Comparison of ENCODE assay signal across 8 cellular contexts in the genomic region with DNA sequence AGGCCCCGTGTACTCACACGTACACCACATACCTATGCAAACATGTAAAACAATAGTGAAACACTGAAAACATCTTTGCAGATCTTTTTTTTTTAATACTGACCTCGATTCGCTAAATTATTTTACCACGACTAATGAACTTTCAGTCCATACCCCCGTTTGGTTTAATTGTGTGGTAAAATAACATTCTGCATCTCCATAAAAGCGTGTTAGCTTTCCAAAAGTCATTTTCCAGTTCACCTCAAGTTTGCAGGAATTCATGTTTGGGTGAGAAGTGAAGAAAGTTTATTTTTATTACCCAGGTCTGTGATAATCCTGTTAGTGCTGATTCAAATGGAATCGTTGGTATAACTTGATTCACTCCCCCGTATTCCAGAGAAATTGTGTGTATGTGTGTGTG. TPM values are rescaled to one million over a fixed set of nuclear protein-coding genes. Genes with fewer than 3 reads are reported as not detected.
DNase-seq lines count a peak whose midpoint lies in the region; ATAC-seq, FAIRE-seq and TF ChIP-seq lines count a peak whose summit lies in the region.

No MANE protein-coding gene starts in this region.

- H3K4me3 ChIP-seq in GM06990 (replicated peaks; ENCODE audit: low read depth, low read length) (peak overlapping the region; percentile 76), SJSA1 (peak overlapping the region; percentile 79), fibroblast of mammary gland (ENCODE audit: control insufficient read depth, low read depth, low read length) (peak overlapping the region; percentile 95), pancreas (peak overlapping the region; percentile 63 to 85 (median 74))

- FAIRE-seq in pancreas (lab: Jason Lieb, UNC) = no peak

- peaks cover 11% of the 10 kb centered on the region; the same call in 1 of the 2 replicates for H3K4me1 ChIP-seq in SJSA1 (replicated peaks)
- peaks cover 0 to 13% (median 6%) of the 10 kb centered on the region in 3 donors for H3K4me1 ChIP-seq in pancreas

- H3K27me3 ChIP-seq in GM06990 (replicated peaks; ENCODE audit: control insufficient read depth, insufficient read depth, low read length) (no peaks in the 10 kb centered on the region), SJSA1 (replicated peaks) (no peaks in the 10 kb centered on the region), pancreas (no peaks in the 10 kb centered on the region)

- no peak for TF ChIP-seq CTCF in GM06990 (IDR thresholded peaks at IDR 0.05; ENCODE audit: insufficient read depth, low read length, poor library complexity, severe bottlenecking)
- TF ChIP-seq CTCF in fibroblast of mammary gland (conservative IDR thresholded peaks at IDR 0.05; ENCODE audit: control insufficient read depth, insufficient read depth, low read depth, low read length) = no peak
- no peak for TF ChIP-seq CTCF in pancreas (IDR thresholded peaks at IDR 0.05)

- H3K36me3 ChIP-seq in GM06990 (ENCODE audit: control insufficient read depth, insufficient read depth, low read length) = no peaks in the 10 kb centered on the region
- peaks cover 21% of the 10 kb centered on the region for H3K36me3 ChIP-seq in SJSA1
- no peaks in the 10 kb centered on the region for H3K36me3 ChIP-seq in pancreas

- no peak for DNase-seq in GM06990 (ENCODE audit: extremely low read depth, insufficient read length)
- DNase-seq in SJSA1 (ENCODE audit: low read depth in 1 of 2, low spot score in 2 of 2) = no peak
- no peak for DNase-seq in fibroblast of mammary gland (ENCODE audit: low read depth)
- DNase-seq in pancreas = no peak
- no peak for DNase-seq in SK-N-DZ (ENCODE audit: low spot score)
- no peak for DNase-seq in NCI-H2196 treated with DMSO at 0.1 percent for 48 hours (lab: John Stamatoyannopoulos, UW; ENCODE audit: unreplicated experiment)

- no peaks in the 10 kb centered on the region for H3K9me3 ChIP-seq in SJSA1 (replicated peaks)
- H3K9me3 ChIP-seq in pancreas = no peaks in the 10 kb centered on the region

- intact Hi-C loops in pancreas (cut with DNase I) = no loop called here

- H3K27ac ChIP-seq in SJSA1 (peak overlapping the region; percentile 64), pancreas (peak overlapping the region; percentile 67 to 87 (median 82))

- ATAC-seq in pancreas (no peak), GM18858 (IDR thresholded peaks at IDR 0.05; ENCODE audit: unreplicated experiment) (no peak), GM18502 (IDR thresholded peaks at IDR 0.05; ENCODE audit: poor library complexity, unreplicated experiment) (no peak)

- 0% methylated on average over 9 of the region's 9 CpGs for WGBS in pancreas, 2 donors

RNA-seq across cellular contexts. Expression of a gene that starts 0.7 kb away (rescaled TPM):
- total RNA-seq in SJSA1 (2014; rRNA removed; shearing (Covaris generic)) = 16.5 and 18.9 TPM in 2 replicates
- total RNA-seq in pancreas = 1 to 10 TPM; 1.3 to 3.9 (median 3.2) TPM
- polyA plus RNA-seq in pancreas = 1 to 10 TPM; 2.2 to 3.9 TPM
- 6.5 and 9.1 TPM in 2 replicates for polyA plus RNA-seq in SK-N-DZ (2014; cell fraction: cytosol; rRNA removed)
- 3.3 and 3.8 TPM in 2 replicates for polyA plus RNA-seq in SK-N-DZ (2014; cell fraction: nucleus; rRNA removed)

RNA-seq across cellular contexts. Expression of a gene that starts 0.8 kb away (rescaled TPM):
- total RNA-seq in SJSA1 (2014; rRNA removed; shearing (Covaris generic)) = 74.7 and 94.6 TPM in 2 replicates
- total RNA-seq in pancreas = 10 to 100 TPM; 30.9 to 47.4 (median 44.4) TPM
- polyA plus RNA-seq in pancreas = 10 to 100 TPM in 1 of 2 donors, 1 to 10 TPM in 1; 9.7 to 22.1 TPM
- 58.1 and 70.9 TPM in 2 replicates for polyA plus RNA-seq in SK-N-DZ (2014; cell fraction: cytosol; rRNA removed)
- polyA plus RNA-seq in SK-N-DZ (2014; cell fraction: nucleus; rRNA removed) = 188 and 204 TPM in 2 replicates
